Comparison of ENCODE assay signal across 8 cellular contexts in the genomic region with DNA sequence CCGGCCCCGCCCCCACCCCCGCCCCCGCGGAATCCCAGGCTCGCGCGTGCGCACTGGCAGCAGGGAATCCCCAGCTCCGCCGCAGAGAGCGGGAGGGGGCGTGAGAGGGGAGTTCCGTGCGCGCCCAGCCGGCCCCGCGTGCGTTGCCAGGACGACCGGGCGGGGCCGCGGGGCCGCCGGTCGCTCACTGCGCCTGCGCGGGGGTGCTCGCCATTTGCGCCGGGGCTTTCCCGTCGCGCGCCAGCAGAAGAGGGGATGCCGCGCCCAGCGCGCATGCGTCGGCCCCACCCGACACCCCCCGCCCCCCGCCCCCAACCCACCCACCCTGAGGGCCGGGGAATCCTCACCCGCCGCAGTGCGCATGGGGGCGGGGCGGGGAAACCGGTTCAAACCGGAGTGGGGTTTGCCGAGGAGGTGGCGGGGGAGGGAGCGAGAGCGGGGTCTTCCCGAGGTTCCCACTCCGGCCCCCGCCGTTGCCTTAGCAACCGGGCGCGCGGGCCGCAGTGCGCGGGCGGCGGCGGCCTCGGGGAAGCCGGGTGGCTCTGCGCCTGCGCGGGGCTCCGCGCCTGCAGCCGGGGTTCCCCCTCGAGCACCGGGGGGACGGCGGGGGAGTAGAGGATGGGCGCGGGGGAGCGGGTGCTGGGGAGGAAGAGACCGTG. TPM values are rescaled to one million over a fixed set of nuclear protein-coding genes. Genes with fewer than 3 reads are reported as not detected.
DNase-seq lines count a peak whose midpoint lies in the region; ATAC-seq and TF ChIP-seq lines count a peak whose summit lies in the region.

No MANE protein-coding gene starts in this region.

- in situ Hi-C loops in astrocyte of the cerebellum (cut with HindIII; ENCODE audit: low sequenced_read_pairs) = no loop called here

- intact Hi-C loops in sciatic nerve (cut with DNase I) = no loop called here

- peak; percentile 52 for DNase-seq in NCI-H2081 treated with DMSO at 0.1 percent for 48 hours (lab: John Stamatoyannopoulos, UW)
- DNase-seq in T1000 (lab: John Stamatoyannopoulos, UW) = peak; percentile 95
- peak; percentile 68 for DNase-seq in astrocyte of the cerebellum (ENCODE audit: low read depth)
- peak; percentile 84 to 88 for DNase-seq in hippocampal formation (lab: John Stamatoyannopoulos, UW)
- peak; percentile 95 for DNase-seq in sciatic nerve (ENCODE audit: low spot score)

- no peak for TF ChIP-seq CTCF in astrocyte of the cerebellum (IDR thresholded peaks at IDR 0.05; ENCODE audit: low read depth, low read length, missing control alignments)

- peak overlapping the region; percentile 47 for H3K4me3 ChIP-seq in astrocyte of the cerebellum (ENCODE audit: low read depth, low read length)

- ATAC-seq in GM18511 (IDR thresholded peaks at IDR 0.05; ENCODE audit: unreplicated experiment) (peak; percentile 58), HG03045 (IDR thresholded peaks at IDR 0.05; ENCODE audit: unreplicated experiment) (peak; percentile 58), sciatic nerve (peak; percentile 89), HG03095 (IDR thresholded peaks at IDR 0.05; ENCODE audit: unreplicated experiment) (no peak)

RNA-seq across cellular contexts. Expression of a gene that starts 15.1 kb away (rescaled TPM):
- total RNA-seq in sciatic nerve = 55.1 TPM

RNA-seq across cellular contexts. Expression of a gene that starts 19.0 kb away (rescaled TPM):
- 1.4 TPM for total RNA-seq in sciatic nerve
